In genomic region chrX:125404667-125405160, GRCh38 we compare ENCODE assay signal across 1 cellular context.
A peak's percentile ranks its signal among the peaks of the same experiment; 100 is the strongest.
TF ChIP-seq lines count a peak whose summit lies in the region.

No MANE protein-coding gene starts in this region.

TF ChIP-seq in K562, 482 proteins besides CTCF, POLR2A, EP300 and RAD21 (continued from another document and continues in another):
- TF ChIP-seq FOXP1 (CRISPR knock-in tag; IDR thresholded peaks at IDR 0.05): no peak
- TF ChIP-seq RFX7 (CRISPR knock-in tag; IDR thresholded peaks at IDR 0.05): no peak
- TF ChIP-seq ZNF707 (CRISPR knock-in tag; conservative IDR thresholded peaks at IDR 0.05): no peak
- 0 out of 2 replicates have a peak, but pooled peaks have one; percentile 36 for TF ChIP-seq MBD2 (IDR thresholded peaks at IDR 0.05; ENCODE audit: borderline replicate concordance, low read depth)
- TF ChIP-seq EHMT2 (IDR thresholded peaks at IDR 0.05): peak; percentile 82
- no peak for TF ChIP-seq CLOCK (CRISPR knock-in tag; IDR thresholded peaks at IDR 0.05; ENCODE audit: borderline replicate concordance)
- peak; percentile 91 for TF ChIP-seq STAT5A (IDR thresholded peaks at IDR 0.05; ENCODE audit: borderline replicate concordance, low read length)
- TF ChIP-seq PYGO2 (tag; IDR thresholded peaks at IDR 0.05): 0 out of 2 replicates have a peak, but pooled peaks have one; percentile 11
- TF ChIP-seq TAL1 (IDR thresholded peaks at IDR 0.05): peak; percentile 98
- no peak for TF ChIP-seq MCM3 (IDR thresholded peaks at IDR 0.05)
- TF ChIP-seq RFX5 (IDR thresholded peaks at IDR 0.05; ENCODE audit: low read depth, low read length): no peak
- no peak for TF ChIP-seq ELF2 (CRISPR knock-in tag; IDR thresholded peaks at IDR 0.05)
- peak in 1 of 2 experiments; percentile 90; a peak in 2 of 4 replicates for TF ChIP-seq ZMIZ1 (IDR thresholded peaks at IDR 0.05; ENCODE audit: low read depth in 2 of 2, low read length in 2 of 2)
- peak; percentile 88; the same call in 1 of the 2 replicates for TF ChIP-seq SMARCC2 (IDR thresholded peaks at IDR 0.05; ENCODE audit: low read depth)
- TF ChIP-seq ZZZ3 (IDR thresholded peaks at IDR 0.05): no peak
- TF ChIP-seq SRSF7 (optimal IDR thresholded peaks at IDR 0.05; ENCODE audit: low read depth, low read length): no peak
- TF ChIP-seq FOXA3 (CRISPR knock-in tag; conservative IDR thresholded peaks at IDR 0.05 in 1 of 2, IDR thresholded peaks at IDR 0.05 in 1 of 2): peak in 1 of 2 experiments; percentile 87; a peak in 2 of 4 replicates
- TF ChIP-seq ZNF551 (CRISPR knock-in tag; IDR thresholded peaks at IDR 0.05): no peak
- no peak for TF ChIP-seq HIVEP1 (CRISPR knock-in tag; IDR thresholded peaks at IDR 0.05)
- peak; percentile 93 for TF ChIP-seq ZNF592 (IDR thresholded peaks at IDR 0.05)
- 0 out of 2 replicates have a peak, but pooled peaks have one; percentile 27 for TF ChIP-seq NCOA6 (IDR thresholded peaks at IDR 0.05)
- peak; percentile 98 for TF ChIP-seq TEAD4 (IDR thresholded peaks at IDR 0.05; ENCODE audit: low read length)
- TF ChIP-seq TEAD4 (CRISPR knock-in tag; IDR thresholded peaks at IDR 0.05; ENCODE audit: borderline replicate concordance): no peak
- no peak for TF ChIP-seq ZBTB12 (CRISPR knock-in tag; IDR thresholded peaks at IDR 0.05)
- TF ChIP-seq ZNF24 (IDR thresholded peaks at IDR 0.05): 0 out of 2 replicates have a peak, but pooled peaks have one; percentile 54
- no peak for TF ChIP-seq ZBTB8A (IDR thresholded peaks at IDR 0.05; ENCODE audit: partially characterized antibody)
- TF ChIP-seq ZNF239 (CRISPR knock-in tag; IDR thresholded peaks at IDR 0.05): peak; percentile 24; the same call in 1 of the 2 replicates
- no peak for TF ChIP-seq ZNF668 (CRISPR knock-in tag; IDR thresholded peaks at IDR 0.05)
- TF ChIP-seq KLF16 (IDR thresholded peaks at IDR 0.05): peak; percentile 94
- TF ChIP-seq RNF2 (IDR thresholded peaks at IDR 0.05): peak; percentile 82
- TF ChIP-seq GMEB1 (CRISPR knock-in tag; IDR thresholded peaks at IDR 0.05): no peak
- no peak for TF ChIP-seq ETS2 (tag; IDR thresholded peaks at IDR 0.05; ENCODE audit: borderline replicate concordance, poor library complexity, severe bottlenecking)
- no peak; the same call in 1 of the 2 replicates for TF ChIP-seq BHLHE40 (IDR thresholded peaks at IDR 0.05; ENCODE audit: low read length)
- TF ChIP-seq CBX2 (IDR thresholded peaks at IDR 0.05; ENCODE audit: insufficient read depth, low read length, poor library complexity, severe bottlenecking): no peak
- TF ChIP-seq POU5F1 (IDR thresholded peaks at IDR 0.05; ENCODE audit: borderline replicate concordance, low read depth, low read length, partially characterized antibody): no peak
- TF ChIP-seq HES1 (IDR thresholded peaks at IDR 0.05; ENCODE audit: low read depth): no peak; the same call in 1 of the 2 replicates
- peak; percentile 33; the same call in 1 of the 2 replicates for TF ChIP-seq C11orf30 (IDR thresholded peaks at IDR 0.05; ENCODE audit: low read depth)
- TF ChIP-seq KHSRP (IDR thresholded peaks at IDR 0.05): peak; percentile 69; the same call in 1 of the 2 replicates
- TF ChIP-seq USF1 (CRISPR knock-in tag; IDR thresholded peaks at IDR 0.05): no peak
- no peak for TF ChIP-seq RB1 (IDR thresholded peaks at IDR 0.05; ENCODE audit: low read depth)
- TF ChIP-seq FOXJ3 (CRISPR knock-in tag; IDR thresholded peaks at IDR 0.05): no peak
- no peak for TF ChIP-seq CHD2 (IDR thresholded peaks at IDR 0.05; ENCODE audit: low read depth, low read length)
- no peak for TF ChIP-seq E2F8 (IDR thresholded peaks at IDR 0.05; ENCODE audit: low read depth, partially characterized antibody)
- TF ChIP-seq CREM (IDR thresholded peaks at IDR 0.05; ENCODE audit: low read depth): no peak; the same call in 1 of the 2 replicates
- no peak for TF ChIP-seq CBX1 (IDR thresholded peaks at IDR 0.05; ENCODE audit: low read depth)
- TF ChIP-seq SLC30A9 (CRISPR knock-in tag; IDR thresholded peaks at IDR 0.05): no peak
- TF ChIP-seq DACH1 (IDR thresholded peaks at IDR 0.05; ENCODE audit: partially characterized antibody): peak; percentile 52
- TF ChIP-seq MCM5 (IDR thresholded peaks at IDR 0.05; ENCODE audit: low read depth): no peak
- no peak for TF ChIP-seq ZNF165 (CRISPR knock-in tag; IDR thresholded peaks at IDR 0.05; ENCODE audit: borderline replicate concordance)
- no peak for TF ChIP-seq ZNF311 (CRISPR knock-in tag; IDR thresholded peaks at IDR 0.05)
- no peak for TF ChIP-seq DLX4 (CRISPR knock-in tag; IDR thresholded peaks at IDR 0.05)
